8 cellular contexts compared by ENCODE assay signal in genomic region chr22:50529416-50530279, GRCh38. TPM values are rescaled to one million over a fixed set of nuclear protein-coding genes. Genes with fewer than 3 reads are reported as not detected.
DNase-seq lines count a peak whose midpoint lies in the region; ATAC-seq and TF ChIP-seq lines count a peak whose summit lies in the region.

Gene TYMP (minus strand): TSS chr22:50530012. CDS start chr22:50529709, 303 bp downstream.

- no peaks in the 10 kb centered on the region for H4K20me1 ChIP-seq in MM.1S (ENCODE audit: insufficient read depth, low read length)

- no peaks in the 10 kb centered on the region for H3K9me3 ChIP-seq in MM.1S (replicated peaks; ENCODE audit: insufficient read depth, low read length)

- H3K4me3 ChIP-seq in MM.1S (ENCODE audit: low read length): peak within 1 kb of the TSS; percentile 63

- H3F3A ChIP-seq in MM.1S (ENCODE audit: insufficient read depth, low read length): peaks cover 23% of the 10 kb centered on the region

- peak within 1 kb of the TSS; percentile 71 for H3K4me3 Mint-ChIP-seq in osteocyte (ENCODE audit: unreplicated experiment)

- H3K9me2 ChIP-seq in MM.1S (replicated peaks; ENCODE audit: insufficient read depth, low read length): no peaks in the 10 kb centered on the region

- H3K79me2 ChIP-seq in MM.1S (ENCODE audit: low read length): peaks cover 10% of the 10 kb centered on the region

- H3K4me1 ChIP-seq in MM.1S (ENCODE audit: low read length): peaks cover 24% of the 10 kb centered on the region
- H3K4me1 ChIP-seq in foreskin keratinocyte: no peaks in the 10 kb centered on the region

- H3K4me1 Mint-ChIP-seq in osteocyte (ENCODE audit: unreplicated experiment): peaks cover 20% of the 10 kb centered on the region

- peak within 1 kb of the TSS; percentile 79 for H2AFZ ChIP-seq in MM.1S (ENCODE audit: low read length)

- H3K4me2 ChIP-seq in MM.1S (ENCODE audit: low read depth, low read length): peak within 1 kb of the TSS; percentile 95

- DNase-seq in MM.1S (no peak), foreskin keratinocyte (peak in 1 of 2 donors; percentile 66), osteocyte (ENCODE audit: extremely low spot score, unreplicated experiment) (peak; percentile 85), middle frontal gyrus (ENCODE audit: extremely low spot score, low spot score) (no peak), NCI-H2171 treated with DMSO at 0.1 percent for 48 hours (lab: John Stamatoyannopoulos, UW) (no peak), NCI-H2081 (lab: John Stamatoyannopoulos, UW) (no peak)
- DNase-seq in activated T-cell treated with anti-CD3 and anti-CD28 coated beads, Interleukin-2, amount 50 U/mL, for 48 hours: peak; percentile 79 to 84

- peak within 1 kb of the TSS; percentile 54 for H3K27ac ChIP-seq in MM.1S (ENCODE audit: low read length)
- peak within 1 kb of the TSS; percentile 98 for H3K27ac ChIP-seq in foreskin keratinocyte

- H3K27ac Mint-ChIP-seq in osteocyte (ENCODE audit: unreplicated experiment): peak within 1 kb of the TSS; percentile 62

- no peaks in the 10 kb centered on the region for H3K36me3 ChIP-seq in MM.1S (replicated peaks; ENCODE audit: insufficient read depth, low read length)

- H3K27me3 ChIP-seq in MM.1S (replicated peaks; ENCODE audit: insufficient read depth, low read length) (peaks cover 9% of the 10 kb centered on the region; the same call in 1 of the 2 replicates), foreskin keratinocyte (no peaks in the 10 kb centered on the region)

- H3K27me3 Mint-ChIP-seq in osteocyte (ENCODE audit: unreplicated experiment): peaks cover 17% of the 10 kb centered on the region

- no peak for TF ChIP-seq CTCF in MM.1S (IDR thresholded peaks at IDR 0.05; ENCODE audit: low read length)
- no peak for TF ChIP-seq CTCF in foreskin keratinocyte (conservative IDR thresholded peaks at IDR 0.05)
- TF ChIP-seq CTCF in osteocyte (IDR thresholded peaks at IDR 0.05): no peak

- H3K9ac ChIP-seq in MM.1S (ENCODE audit: low read length): peak within 1 kb of the TSS; percentile 71

- H3K36me3 Mint-ChIP-seq in osteocyte (ENCODE audit: unreplicated experiment): peaks cover 1% of the 10 kb centered on the region

- ATAC-seq in GM18867 (IDR thresholded peaks at IDR 0.05; ENCODE audit: unreplicated experiment): peak; percentile 19
- ATAC-seq in foreskin keratinocyte: no peak

- H3K9me3 Mint-ChIP-seq in osteocyte (ENCODE audit: unreplicated experiment): no peaks in the 10 kb centered on the region

RNA-seq across cellular contexts. Expression of gene TYMP, which starts in this region (rescaled TPM):
- 46.6 and 56.6 TPM in 2 replicates for total RNA-seq in foreskin keratinocyte
- 50.0 and 66.5 TPM in 2 replicates for polyA plus RNA-seq in foreskin keratinocyte
- total RNA-seq in osteocyte: 9.0 and 10.8 TPM in 2 replicates

Comparison
In these comparisons a context has a peak if more than half of its experiments do, and no peak if none do; other contexts are left out.
1. DNase-seq: peak in activated T-cell treated with anti-CD3 and anti-CD28 coated beads, Interleukin-2, amount 50 U/mL, for 48 hours (2 of 2) and osteocyte (single experiment); none in MM.1S (single experiment), middle frontal gyrus (single experiment), NCI-H2171 treated with DMSO at 0.1 percent for 48 hours (single experiment) and NCI-H2081 (0 of 2).